In genomic region chr7:76372984-76373833, GRCh38 we compare ENCODE assay signal across 10 cellular contexts. TPM values are rescaled to one million over a fixed set of nuclear protein-coding genes. Genes with fewer than 3 reads are reported as not detected.
DNase-seq lines count a peak whose midpoint lies in the region; ATAC-seq and TF ChIP-seq lines count a peak whose summit lies in the region.
"Had no signal": no experiment of that assay in that cellular context is flagged by ENCODE, and none has a peak within 500 bp of the region (broad histone marks: within the 10 kb centered on the region; RNA-seq: fewer than 3 reads in every experiment).

No MANE protein-coding gene starts in this region.

- H3K27ac Mint-ChIP-seq in stimulated activated naive CD8-positive, alpha-beta T cell treated with anti-CD3 and anti-CD28 coated beads, Interleukin-15, Interleukin-2, amounts not matched to agents 100 ng/mL and 50 ng/mL, for 24 hours, result no peak overlapping the region
- no peak overlapping the region for H3K27ac Mint-ChIP-seq in stimulated activated naive CD8-positive, alpha-beta T cell treated with anti-CD3 and anti-CD28 coated beads, Interleukin-15, amount 100 ng/mL, for 72 hours
- H3K27ac Mint-ChIP-seq in CD4-positive, alpha-beta T cell, result no peak overlapping the region

- H3K9me3 Mint-ChIP-seq in stimulated activated naive CD8-positive, alpha-beta T cell treated with anti-CD3 and anti-CD28 coated beads, Interleukin-15, Interleukin-2, amounts not matched to agents 100 ng/mL and 50 ng/mL, for 24 hours, result no peaks in the 10 kb centered on the region
- H3K9me3 Mint-ChIP-seq in stimulated activated naive CD8-positive, alpha-beta T cell treated with anti-CD3 and anti-CD28 coated beads, Interleukin-15, amount 100 ng/mL, for 72 hours, result no peaks in the 10 kb centered on the region
- no peaks in the 10 kb centered on the region for H3K9me3 Mint-ChIP-seq in CD4-positive, alpha-beta T cell

- H3K27me3 Mint-ChIP-seq in stimulated activated naive CD8-positive, alpha-beta T cell treated with anti-CD3 and anti-CD28 coated beads, Interleukin-15, Interleukin-2, amounts not matched to agents 100 ng/mL and 50 ng/mL, for 24 hours, result peaks cover 5% of the 10 kb centered on the region
- peaks cover 23% of the 10 kb centered on the region for H3K27me3 Mint-ChIP-seq in stimulated activated naive CD8-positive, alpha-beta T cell treated with anti-CD3 and anti-CD28 coated beads, Interleukin-15, amount 100 ng/mL, for 72 hours
- peaks cover 8% of the 10 kb centered on the region for H3K27me3 Mint-ChIP-seq in CD4-positive, alpha-beta T cell

- intact Hi-C loops in CD4-positive, alpha-beta T cell (cut with DNase I, micrococcal nuclease), result no loop called here

- no peaks in the 10 kb centered on the region for H3K27me3 ChIP-seq in kidney epithelial cell (ENCODE audit: control insufficient read depth, insufficient read depth, low read length)
- no peaks in the 10 kb centered on the region for H3K27me3 ChIP-seq in CD4-positive, alpha-beta T cell (ENCODE audit: control insufficient read depth, insufficient read depth, low read length)
- H3K27me3 ChIP-seq: BLaER1 had no signal

- no peaks in the 10 kb centered on the region for H3K4me1 Mint-ChIP-seq in stimulated activated naive CD8-positive, alpha-beta T cell treated with anti-CD3 and anti-CD28 coated beads, Interleukin-15, Interleukin-2, amounts not matched to agents 100 ng/mL and 50 ng/mL, for 24 hours (ENCODE audit: low read depth)
- H3K4me1 Mint-ChIP-seq in stimulated activated naive CD8-positive, alpha-beta T cell treated with anti-CD3 and anti-CD28 coated beads, Interleukin-15, amount 100 ng/mL, for 72 hours, result no peaks in the 10 kb centered on the region
- H3K4me1 Mint-ChIP-seq in CD4-positive, alpha-beta T cell (ENCODE audit: low read depth), result no peaks in the 10 kb centered on the region

- H3K4me3 Mint-ChIP-seq in stimulated activated naive CD8-positive, alpha-beta T cell treated with anti-CD3 and anti-CD28 coated beads, Interleukin-15, Interleukin-2, amounts not matched to agents 100 ng/mL and 50 ng/mL, for 24 hours, result peak overlapping the region; percentile 22
- no peak overlapping the region for H3K4me3 Mint-ChIP-seq in stimulated activated naive CD8-positive, alpha-beta T cell treated with anti-CD3 and anti-CD28 coated beads, Interleukin-15, amount 100 ng/mL, for 72 hours
- no peak overlapping the region for H3K4me3 Mint-ChIP-seq in CD4-positive, alpha-beta T cell

- CTCF ChIA-PET in CD4-positive, alpha-beta T cell (lab: Charles Lee), result no interaction called here

- no peak overlapping the region for H3K27ac ChIP-seq in CD4-positive, alpha-beta T cell (ENCODE audit: low read depth, low read length)
- H3K27ac ChIP-seq: BLaER1 had no signal

- H3K36me3 Mint-ChIP-seq in stimulated activated naive CD8-positive, alpha-beta T cell treated with anti-CD3 and anti-CD28 coated beads, Interleukin-15, Interleukin-2, amounts not matched to agents 100 ng/mL and 50 ng/mL, for 24 hours (ENCODE audit: low read depth), result no peaks in the 10 kb centered on the region
- H3K36me3 Mint-ChIP-seq in CD4-positive, alpha-beta T cell (ENCODE audit: low read depth), result no peaks in the 10 kb centered on the region

- H3K4me3 ChIP-seq in kidney epithelial cell (ENCODE audit: low read depth, low read length), result no peak overlapping the region
- H3K4me3 ChIP-seq: BLaER1 had no signal

- H3K36me3 ChIP-seq in kidney epithelial cell (ENCODE audit: control insufficient read depth, insufficient read depth, low read length), result no peaks in the 10 kb centered on the region
- H3K36me3 ChIP-seq: BLaER1 had no signal

- no peaks in the 10 kb centered on the region for H3K9me3 ChIP-seq in CD4-positive, alpha-beta T cell (ENCODE audit: control insufficient read depth, low read length)
- H3K9me3 ChIP-seq: BLaER1 had no signal

- TF ChIP-seq CTCF in kidney epithelial cell (IDR thresholded peaks at IDR 0.05; ENCODE audit: insufficient read depth, low read length, poor library complexity, severe bottlenecking), result no peak
- no peak for TF ChIP-seq CTCF in CD4-positive, alpha-beta T cell (IDR thresholded peaks at IDR 0.05)

- no peak for ATAC-seq in stimulated activated naive CD8-positive, alpha-beta T cell treated with anti-CD3 and anti-CD28 coated beads, Interleukin-15, amount 100 ng/mL, for 72 hours
- ATAC-seq in CD4-positive, alpha-beta T cell (ENCODE audit: poor library complexity), result no peak

- POLR2A ChIA-PET in CD4-positive, alpha-beta T cell (lab: Charles Lee), result no interaction called here

- DNase-seq in stimulated activated naive CD8-positive, alpha-beta T cell treated with anti-CD3 and anti-CD28 coated beads, Interleukin-15, amount 100 ng/mL, for 72 hours, result no peak
- DNase-seq in amniotic epithelial cell (ENCODE audit: low read depth) (peak; percentile 93), kidney epithelial cell (ENCODE audit: low read depth) (peak; percentile 69), NCI-H69 (lab: John Stamatoyannopoulos, UW) (no peak)
- no peak for DNase-seq in stimulated activated CD4-positive, alpha-beta T cell treated with anti-CD3 and anti-CD28 coated beads, Interleukin-1b, Interleukin-23, amount 100 ng/mL, for 48 hours
- DNase-seq in CD4-positive, alpha-beta T cell, result no peak
- DNase-seq in activated CD4-positive, alpha-beta T cell treated with anti-CD3 and anti-CD28 coated beads, Interleukin-2, amount 50 U/mL, for 48 hours, result no peak
- DNase-seq: T-helper 9 cell had no signal

RNA-seq across cellular contexts. Expression of gene YWHAG, which starts 14.4 kb away (rescaled TPM):
- 114 and 115 TPM in 2 replicates for total RNA-seq in kidney epithelial cell
- 10 to 100 TPM; 23.4 to 24.3 TPM for total RNA-seq in CD4-positive, alpha-beta T cell

RNA-seq across cellular contexts. Expression of gene SSC4D, which starts 36.3 kb away (rescaled TPM):
- 5.4 and 6.4 TPM in 2 replicates for total RNA-seq in kidney epithelial cell
- not detected for total RNA-seq in CD4-positive, alpha-beta T cell

RNA-seq across cellular contexts. Expression of gene ZP3, which starts 51.5 kb away (rescaled TPM):
- 6.0 and 8.6 TPM in 2 replicates for total RNA-seq in kidney epithelial cell
- 1 to 10 TPM; 3.2 to 7.0 TPM for total RNA-seq in CD4-positive, alpha-beta T cell

Comparison
In these comparisons a context has a peak if more than half of its experiments do, and no peak if none do; other contexts are left out.
1. DNase-seq: peak in amniotic epithelial cell (single experiment) and kidney epithelial cell (single experiment); none in stimulated activated naive CD8-positive, alpha-beta T cell treated with anti-CD3 and anti-CD28 coated beads, Interleukin-15, amount 100 ng/mL, for 72 hours (0 of 2), NCI-H69 (single experiment), stimulated activated CD4-positive, alpha-beta T cell treated with anti-CD3 and anti-CD28 coated beads, Interleukin-1b, Interleukin-23, amount 100 ng/mL, for 48 hours (single experiment), CD4-positive, alpha-beta T cell (0 of 10) and activated CD4-positive, alpha-beta T cell treated with anti-CD3 and anti-CD28 coated beads, Interleukin-2, amount 50 U/mL, for 48 hours (0 of 2).